ENCODE assay signal across 10 cellular contexts in the genomic region with DNA sequence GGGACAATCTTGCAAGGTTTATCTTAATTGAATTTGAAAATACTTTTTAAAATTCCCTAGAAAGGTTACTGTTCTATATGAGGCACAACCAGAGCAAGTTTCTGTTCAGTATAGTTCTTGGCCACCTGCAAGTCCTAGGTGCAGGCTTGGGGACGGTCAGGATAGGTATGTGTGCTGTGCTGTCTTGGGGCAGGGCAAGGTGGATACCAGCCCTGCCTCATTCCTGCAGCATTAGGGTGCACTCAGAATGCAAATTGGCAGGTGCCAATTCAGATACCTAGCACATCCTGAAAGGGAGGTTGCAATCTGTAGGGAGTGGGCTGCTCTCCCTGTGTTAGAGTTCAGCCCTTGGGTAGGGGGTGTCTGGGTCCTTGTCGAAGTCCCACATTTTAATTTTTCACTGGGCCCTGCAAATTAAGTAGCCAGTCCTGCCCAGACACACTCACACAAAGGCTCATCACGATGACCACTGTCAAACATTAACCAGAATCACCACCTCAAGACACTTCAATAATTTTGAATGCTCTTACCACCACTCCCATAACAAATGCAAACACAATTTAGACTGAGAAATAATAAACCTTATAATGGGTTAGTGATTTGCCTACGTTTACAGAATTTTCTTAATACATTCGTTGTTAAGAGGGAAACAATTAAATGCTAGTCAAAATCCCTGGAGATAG.
"Had no signal": no experiment of that assay in that cellular context is flagged by ENCODE, and none has a peak within 500 bp of the region (broad histone marks: within the 10 kb centered on the region; RNA-seq: fewer than 3 reads in every experiment).

No MANE protein-coding gene starts in this region.

- H3K27me3 ChIP-seq: ascending aorta, ovary had no signal

- H3K36me3 ChIP-seq: ascending aorta, lower lobe of right lung, ovary had no signal

- H3K27ac ChIP-seq: lower lobe of right lung, ovary had no signal

- DNase-seq: activated CD4-positive, alpha-beta T cell treated with anti-CD3 and anti-CD28 coated beads, Interleukin-2, amount 50 U/mL, for 1 hour; activated naive CD4-positive, alpha-beta T cell treated with anti-CD3 and anti-CD28 coated beads, Interleukin-2, amount 10 ng/mL, durations not matched to agents 7 days and 5 days; activated T-cell treated with anti-CD3 and anti-CD28 coated beads for 4 hours; erythroblast; hippocampal formation; lower lobe of right lung; midbrain; ovary; stimulated activated CD4-positive, alpha-beta T cell treated with anti-CD3 and anti-CD28 coated beads, Interleukin-1b, Interleukin-23, amount 100 ng/mL, for 48 hours had no signal

- ATAC-seq: lower lobe of right lung had no signal

- H3K4me1 ChIP-seq: lower lobe of right lung had no signal

- H3K9me3 ChIP-seq: ascending aorta, lower lobe of right lung, ovary had no signal

- H3K4me3 ChIP-seq: ascending aorta, lower lobe of right lung, ovary had no signal
